In genomic region chr14:92630367-92630766, GRCh38 we compare ENCODE assay signal across 24 cellular contexts.
DNase-seq lines count a peak whose midpoint lies in the region; ATAC-seq, FAIRE-seq and TF ChIP-seq lines count a peak whose summit lies in the region.
"Had no signal": no experiment of that assay in that cellular context is flagged by ENCODE, and none has a peak within 500 bp of the region (broad histone marks: within the 10 kb centered on the region; RNA-seq: fewer than 3 reads in every experiment).

No MANE protein-coding gene starts in this region.

- peaks cover 6% of the 10 kb centered on the region for H3F3A ChIP-seq in SK-N-SH (replicated peaks; ENCODE audit: insufficient read depth)

- DNase-seq in natural killer cell treated with Interleukin-12 subunit alpha and Interleukin-12 subunit beta and Interleukin-15 and Interleukin-18, amount 100 ng/mL, for 72 hours (ENCODE audit: low spot score): no peak
- DNase-seq in natural killer cell (no peak), SK-N-SH (no peak), pancreas (no peak), SW 1271 (lab: John Stamatoyannopoulos, UW) (no peak)
- DNase-seq: CD4-positive, alpha-beta memory T cell; COR-L47; DMS53; GOT3; HCEC 1CT; KG1; MM.1S; NCI-H1048; NCI-H1417; NCI-H1694; NCI-H2029 treated with DMSO at 0.1 percent for 48 hours; NCI-H446 treated with DMSO at 0.1 percent for 48 hours; NCI-H526; NCI-H82; NK-92 treated with Interleukin-12 subunit alpha and Interleukin-12 subunit beta, amount 100 ng/mL, for 24 hours; PC-3 had no signal

- H3K9ac ChIP-seq in SK-N-SH: no peak overlapping the region

- no peak overlapping the region for H3K4me3 Mint-ChIP-seq in natural killer cell treated with Interleukin-12 subunit alpha and Interleukin-12 subunit beta and Interleukin-15 and Interleukin-18, amount 100 ng/mL, for 72 hours
- H3K4me3 Mint-ChIP-seq in natural killer cell: no peak overlapping the region
- H3K4me3 Mint-ChIP-seq in dendritic cell treated with granulocyte-macrophage colony-stimulating factor and Interleukin-4, amounts not matched to agents 40 ng/mL and 50 ng/mL, for 4 days: no peak overlapping the region
- H3K4me3 Mint-ChIP-seq: CD4-positive, alpha-beta memory T cell had no signal

- no peaks in the 10 kb centered on the region for H4K20me1 ChIP-seq in SK-N-SH (ENCODE audit: insufficient read depth)

- H3K27ac ChIP-seq in neutrophil: peak overlapping the region; percentile 91
- no peak overlapping the region for H3K27ac ChIP-seq in SK-N-SH (ENCODE audit: low read depth in 2 of 2, low read length in 1 of 2)
- H3K27ac ChIP-seq in pancreas: no peak overlapping the region
- H3K27ac ChIP-seq: 22Rv1 had no signal

- POLR2A ChIA-PET in SK-N-SH (lab: Yijun Ruan, JAX): no interaction called here

- no peak overlapping the region for H2AFZ ChIP-seq in SK-N-SH (ENCODE audit: low read depth)

- H3K9me2 ChIP-seq in SK-N-SH: no peaks in the 10 kb centered on the region

- peaks cover 30 to 35% of the 10 kb centered on the region in 2 donors for H3K4me1 Mint-ChIP-seq in natural killer cell treated with Interleukin-12 subunit alpha and Interleukin-12 subunit beta and Interleukin-15 and Interleukin-18, amount 100 ng/mL, for 72 hours (ENCODE audit: low read depth in 2 of 2)
- H3K4me1 Mint-ChIP-seq in natural killer cell: peaks cover 46 to 71% of the 10 kb centered on the region in 2 donors
- peaks cover 54% of the 10 kb centered on the region for H3K4me1 Mint-ChIP-seq in dendritic cell treated with granulocyte-macrophage colony-stimulating factor and Interleukin-4, amounts not matched to agents 40 ng/mL and 50 ng/mL, for 4 days (ENCODE audit: low read depth)

- no peak for TF ChIP-seq CTCF in natural killer cell (IDR thresholded peaks at IDR 0.05)
- no peak for TF ChIP-seq CTCF in neutrophil (IDR thresholded peaks at IDR 0.05)
- TF ChIP-seq CTCF in SK-N-SH (IDR thresholded peaks at IDR 0.05): no peak
- no peak for TF ChIP-seq CTCF in pancreas (IDR thresholded peaks at IDR 0.05)

- peak overlapping the region; percentile 21 to 76 for H3K27ac Mint-ChIP-seq in natural killer cell treated with Interleukin-12 subunit alpha and Interleukin-12 subunit beta and Interleukin-15 and Interleukin-18, amount 100 ng/mL, for 72 hours
- peak overlapping the region in 1 of 2 donors; percentile 65 for H3K27ac Mint-ChIP-seq in natural killer cell
- H3K27ac Mint-ChIP-seq in dendritic cell treated with granulocyte-macrophage colony-stimulating factor and Interleukin-4, amounts not matched to agents 40 ng/mL and 50 ng/mL, for 4 days: peak overlapping the region; percentile 47

- H3K27me3 ChIP-seq in neutrophil (no peaks in the 10 kb centered on the region), SK-N-SH (ENCODE audit: insufficient read depth) (no peaks in the 10 kb centered on the region), pancreas (no peaks in the 10 kb centered on the region)

- TF ChIP-seq EP300 in SK-N-SH (IDR thresholded peaks at IDR 0.05; ENCODE audit: borderline replicate concordance in 1 of 2, low read depth in 1 of 2, low read length in 1 of 2): no peak

- H3K36me3 ChIP-seq in neutrophil (no peaks in the 10 kb centered on the region), SK-N-SH (replicated peaks in 1 of 2; ENCODE audit: control insufficient read depth in 1 of 2, insufficient read depth in 2 of 2, low read length in 1 of 2) (peaks cover 0 to 13% of the 10 kb centered on the region in 2 experiments), pancreas (no peaks in the 10 kb centered on the region)

- H3K4me3 ChIP-seq in neutrophil (ENCODE audit: low read depth in 1 of 2, low read length in 1 of 2): no peak overlapping the region
- H3K4me3 ChIP-seq in SK-N-SH (ENCODE audit: low read depth in 2 of 2, low read length in 1 of 2): no peak overlapping the region
- H3K4me3 ChIP-seq in pancreas: no peak overlapping the region

- WGBS in SK-N-SH (ENCODE audit: low lambda C conversion rate): 83% methylated on average over 2 of the region's 2 CpGs
- 77 to 92% methylated on average over 2 of the region's 2 CpGs for WGBS in pancreas, 2 donors

- intact Hi-C loops in natural killer cell (cut with micrococcal nuclease): no loop called here
- intact Hi-C loops in dendritic cell treated with granulocyte-macrophage colony-stimulating factor and Interleukin-4, amounts not matched to agents 40 ng/mL and 50 ng/mL, for 4 days (cut with micrococcal nuclease): no loop called here
- intact Hi-C loops in pancreas (cut with DNase I): no loop called here

- no peak overlapping the region for H3K4me2 ChIP-seq in SK-N-SH

- H3K36me3 Mint-ChIP-seq in natural killer cell treated with Interleukin-12 subunit alpha and Interleukin-12 subunit beta and Interleukin-15 and Interleukin-18, amount 100 ng/mL, for 72 hours: peaks cover 34% of the 10 kb centered on the region
- H3K36me3 Mint-ChIP-seq in natural killer cell: peaks cover 12% of the 10 kb centered on the region
- peaks cover 56% of the 10 kb centered on the region for H3K36me3 Mint-ChIP-seq in dendritic cell treated with granulocyte-macrophage colony-stimulating factor and Interleukin-4, amounts not matched to agents 40 ng/mL and 50 ng/mL, for 4 days (ENCODE audit: low read depth)

- no peaks in the 10 kb centered on the region for H3K27me3 Mint-ChIP-seq in natural killer cell treated with Interleukin-12 subunit alpha and Interleukin-12 subunit beta and Interleukin-15 and Interleukin-18, amount 100 ng/mL, for 72 hours
- no peaks in the 10 kb centered on the region for H3K27me3 Mint-ChIP-seq in natural killer cell (ENCODE audit: low read depth in 2 of 2)
- H3K27me3 Mint-ChIP-seq in dendritic cell treated with granulocyte-macrophage colony-stimulating factor and Interleukin-4, amounts not matched to agents 40 ng/mL and 50 ng/mL, for 4 days: no peaks in the 10 kb centered on the region
- H3K27me3 Mint-ChIP-seq: CD4-positive, alpha-beta memory T cell had no signal

- no peaks in the 10 kb centered on the region for H3K9me3 ChIP-seq in neutrophil
- H3K9me3 ChIP-seq in SK-N-SH: 0 out of 2 replicates have a peak, but pooled peaks cover 8% of the 10 kb centered on the region
- H3K9me3 ChIP-seq in pancreas: no peaks in the 10 kb centered on the region

- H3K4me1 ChIP-seq in neutrophil (ENCODE audit: control insufficient read depth in 1 of 2, insufficient read depth in 1 of 2, low read depth in 1 of 2, low read length in 1 of 2): peaks cover 31 to 44% of the 10 kb centered on the region in 2 experiments
- H3K4me1 ChIP-seq in SK-N-SH (ENCODE audit: control insufficient read depth in 1 of 2, insufficient read depth in 2 of 2, low read depth in 1 of 2, low read length in 1 of 2): peaks cover 0 to 11% of the 10 kb centered on the region in 2 experiments; a peak in 2 of 4 replicates
- no peaks in the 10 kb centered on the region for H3K4me1 ChIP-seq in pancreas

- H3K9me3 Mint-ChIP-seq in natural killer cell treated with Interleukin-12 subunit alpha and Interleukin-12 subunit beta and Interleukin-15 and Interleukin-18, amount 100 ng/mL, for 72 hours: peaks cover 9% of the 10 kb centered on the region
- H3K9me3 Mint-ChIP-seq in natural killer cell: peaks cover 3 to 8% of the 10 kb centered on the region in 2 donors
- H3K9me3 Mint-ChIP-seq in dendritic cell treated with granulocyte-macrophage colony-stimulating factor and Interleukin-4, amounts not matched to agents 40 ng/mL and 50 ng/mL, for 4 days: peaks cover 38% of the 10 kb centered on the region

- ATAC-seq in natural killer cell treated with Interleukin-12 subunit alpha and Interleukin-12 subunit beta and Interleukin-15 and Interleukin-18, amount 100 ng/mL, for 72 hours: no peak
- ATAC-seq in natural killer cell (no peak), pancreas (no peak)
- ATAC-seq: PC-3 had no signal

- FAIRE-seq in pancreas (lab: Jason Lieb, UNC): no peak

- H3K79me2 ChIP-seq in SK-N-SH (ENCODE audit: insufficient read depth): no peaks in the 10 kb centered on the region

- TF ChIP-seq RAD21 in SK-N-SH (IDR thresholded peaks at IDR 0.05; ENCODE audit: low read length): no peak

- CTCF ChIA-PET in SK-N-SH (lab: Yijun Ruan, JAX): interaction anchor here (2.7 kb wide), 1 partner anchor 56 kb away, joined by 8 read pairs; no protein-coding TSS in a partner anchor

TF ChIP-seq in SK-N-SH, 30 proteins besides CTCF, POLR2A, EP300 and RAD21:
- TF ChIP-seq RCOR1 (IDR thresholded peaks at IDR 0.05; ENCODE audit: low read length): no peak
- TF ChIP-seq MEF2A (IDR thresholded peaks at IDR 0.05; ENCODE audit: borderline replicate concordance, low read depth): no peak
- TF ChIP-seq RXRA (IDR thresholded peaks at IDR 0.05; ENCODE audit: borderline replicate concordance, low read depth): no peak
- no peak for TF ChIP-seq MAX (IDR thresholded peaks at IDR 0.05; ENCODE audit: low read depth)
- TF ChIP-seq FOXJ3 (CRISPR knock-in tag; IDR thresholded peaks at IDR 0.05): no peak
- TF ChIP-seq RFX5 (IDR thresholded peaks at IDR 0.05; ENCODE audit: low read length): no peak
- no peak for TF ChIP-seq POLR2AphosphoS5 (IDR thresholded peaks at IDR 0.05; ENCODE audit: low read depth, low read length)
- TF ChIP-seq, protein P1, sequence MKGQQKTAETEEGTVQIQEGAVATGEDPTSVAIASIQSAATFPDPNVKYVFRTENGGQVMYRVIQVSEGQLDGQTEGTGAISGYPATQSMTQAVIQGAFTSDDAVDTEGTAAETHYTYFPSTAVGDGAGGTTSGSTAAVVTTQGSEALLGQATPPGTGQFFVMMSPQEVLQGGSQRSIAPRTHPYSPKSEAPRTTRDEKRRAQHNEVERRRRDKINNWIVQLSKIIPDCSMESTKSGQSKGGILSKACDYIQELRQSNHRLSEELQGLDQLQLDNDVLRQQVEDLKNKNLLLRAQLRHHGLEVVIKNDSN (IDR thresholded peaks at IDR 0.05; ENCODE audit: borderline replicate concordance, low read depth): no peak
- no peak for TF ChIP-seq PBX3 (IDR thresholded peaks at IDR 0.05)
- no peak for TF ChIP-seq TEAD4 (IDR thresholded peaks at IDR 0.05; ENCODE audit: borderline replicate concordance, insufficient read depth)
- no peak for TF ChIP-seq SMC3 (IDR thresholded peaks at IDR 0.05; ENCODE audit: low read depth, low read length)
